In the genomic region with DNA sequence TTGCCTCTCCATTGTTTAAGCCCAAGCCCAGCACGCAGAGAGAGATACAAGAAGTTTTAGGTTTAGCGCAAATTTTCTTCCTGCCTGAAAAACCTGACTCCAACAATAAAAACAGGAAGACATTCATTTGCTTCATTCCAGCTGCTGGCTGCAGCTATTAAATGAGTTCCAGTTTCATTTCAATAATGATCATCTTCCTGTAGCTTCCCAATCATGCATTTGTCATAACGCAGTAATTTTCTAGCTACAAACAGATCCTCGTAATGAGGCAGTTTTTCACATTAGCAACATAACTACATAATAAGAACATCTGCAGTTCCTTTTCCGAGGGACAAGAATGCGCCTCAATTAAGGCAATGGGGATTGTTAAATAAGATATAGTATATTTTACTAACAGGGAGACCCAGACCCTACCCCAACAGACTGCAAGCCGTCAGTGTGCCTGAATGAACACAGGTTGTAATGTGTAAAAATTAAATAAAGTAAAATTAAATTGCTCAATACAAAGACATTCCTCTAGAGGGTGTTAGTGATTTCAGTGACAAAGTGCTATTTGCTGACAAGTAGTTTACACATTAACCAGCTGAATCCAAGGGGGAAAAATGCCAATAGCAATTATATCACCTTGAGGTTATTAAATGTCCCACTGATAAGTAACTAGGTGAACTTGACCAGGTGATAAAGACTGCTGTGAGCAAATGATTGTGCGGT, we compare ENCODE assay signal across 1 cellular context.
TF ChIP-seq lines count a peak whose summit lies in the region.

No MANE protein-coding gene starts in this region.

TF ChIP-seq in HepG2, 621 proteins besides CTCF, POLR2A, EP300 and RAD21 (continued from another document):
- TF ChIP-seq, protein P1, sequence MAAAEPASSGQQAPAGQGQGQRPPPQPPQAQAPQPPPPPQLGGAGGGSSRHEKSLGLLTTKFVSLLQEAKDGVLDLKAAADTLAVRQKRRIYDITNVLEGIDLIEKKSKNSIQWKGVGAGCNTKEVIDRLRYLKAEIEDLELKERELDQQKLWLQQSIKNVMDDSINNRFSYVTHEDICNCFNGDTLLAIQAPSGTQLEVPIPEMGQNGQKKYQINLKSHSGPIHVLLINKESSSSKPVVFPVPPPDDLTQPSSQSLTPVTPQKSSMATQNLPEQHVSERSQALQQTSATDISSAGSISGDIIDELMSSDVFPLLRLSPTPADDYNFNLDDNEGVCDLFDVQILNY (CRISPR knock-in tag; conservative IDR thresholded peaks at IDR 0.05): no peak
- peak; percentile 64; the same call in 1 of the 2 replicates for TF ChIP-seq ARID3A (IDR thresholded peaks at IDR 0.05; ENCODE audit: low read depth, low read length)
- TF ChIP-seq CEBPG (CRISPR knock-in tag; IDR thresholded peaks at IDR 0.05): peak; percentile 39; the same call in 1 of the 2 replicates
- TF ChIP-seq ZNF644 (CRISPR knock-in tag; IDR thresholded peaks at IDR 0.05; ENCODE audit: low read depth): no peak
- peak; percentile 81 for TF ChIP-seq MAFF (IDR thresholded peaks at IDR 0.05; ENCODE audit: low read depth, low read length)
- TF ChIP-seq, protein P2, sequence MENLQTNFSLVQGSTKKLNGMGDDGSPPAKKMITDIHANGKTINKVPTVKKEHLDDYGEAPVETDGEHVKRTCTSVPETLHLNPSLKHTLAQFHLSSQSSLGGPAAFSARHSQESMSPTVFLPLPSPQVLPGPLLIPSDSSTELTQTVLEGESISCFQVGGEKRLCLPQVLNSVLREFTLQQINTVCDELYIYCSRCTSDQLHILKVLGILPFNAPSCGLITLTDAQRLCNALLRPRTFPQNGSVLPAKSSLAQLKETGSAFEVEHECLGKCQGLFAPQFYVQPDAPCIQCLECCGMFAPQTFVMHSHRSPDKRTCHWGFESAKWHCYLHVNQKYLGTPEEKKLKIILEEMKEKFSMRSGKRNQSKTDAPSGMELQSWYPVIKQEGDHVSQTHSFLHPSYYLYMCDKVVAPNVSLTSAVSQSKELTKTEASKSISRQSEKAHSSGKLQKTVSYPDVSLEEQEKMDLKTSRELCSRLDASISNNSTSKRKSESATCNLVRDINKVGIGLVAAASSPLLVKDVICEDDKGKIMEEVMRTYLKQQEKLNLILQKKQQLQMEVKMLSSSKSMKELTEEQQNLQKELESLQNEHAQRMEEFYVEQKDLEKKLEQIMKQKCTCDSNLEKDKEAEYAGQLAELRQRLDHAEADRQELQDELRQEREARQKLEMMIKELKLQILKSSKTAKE (CRISPR knock-in tag; IDR thresholded peaks at IDR 0.05; ENCODE audit: borderline replicate concordance): no peak
- peak; percentile 76 for TF ChIP-seq HNF1A (IDR thresholded peaks at IDR 0.05; ENCODE audit: low read depth)
- TF ChIP-seq HNF1A (CRISPR knock-in tag; IDR thresholded peaks at IDR 0.05; ENCODE audit: borderline replicate concordance): no peak
- TF ChIP-seq FOXA3 (CRISPR knock-in tag; IDR thresholded peaks at IDR 0.05): no peak
- TF ChIP-seq, protein P3, sequence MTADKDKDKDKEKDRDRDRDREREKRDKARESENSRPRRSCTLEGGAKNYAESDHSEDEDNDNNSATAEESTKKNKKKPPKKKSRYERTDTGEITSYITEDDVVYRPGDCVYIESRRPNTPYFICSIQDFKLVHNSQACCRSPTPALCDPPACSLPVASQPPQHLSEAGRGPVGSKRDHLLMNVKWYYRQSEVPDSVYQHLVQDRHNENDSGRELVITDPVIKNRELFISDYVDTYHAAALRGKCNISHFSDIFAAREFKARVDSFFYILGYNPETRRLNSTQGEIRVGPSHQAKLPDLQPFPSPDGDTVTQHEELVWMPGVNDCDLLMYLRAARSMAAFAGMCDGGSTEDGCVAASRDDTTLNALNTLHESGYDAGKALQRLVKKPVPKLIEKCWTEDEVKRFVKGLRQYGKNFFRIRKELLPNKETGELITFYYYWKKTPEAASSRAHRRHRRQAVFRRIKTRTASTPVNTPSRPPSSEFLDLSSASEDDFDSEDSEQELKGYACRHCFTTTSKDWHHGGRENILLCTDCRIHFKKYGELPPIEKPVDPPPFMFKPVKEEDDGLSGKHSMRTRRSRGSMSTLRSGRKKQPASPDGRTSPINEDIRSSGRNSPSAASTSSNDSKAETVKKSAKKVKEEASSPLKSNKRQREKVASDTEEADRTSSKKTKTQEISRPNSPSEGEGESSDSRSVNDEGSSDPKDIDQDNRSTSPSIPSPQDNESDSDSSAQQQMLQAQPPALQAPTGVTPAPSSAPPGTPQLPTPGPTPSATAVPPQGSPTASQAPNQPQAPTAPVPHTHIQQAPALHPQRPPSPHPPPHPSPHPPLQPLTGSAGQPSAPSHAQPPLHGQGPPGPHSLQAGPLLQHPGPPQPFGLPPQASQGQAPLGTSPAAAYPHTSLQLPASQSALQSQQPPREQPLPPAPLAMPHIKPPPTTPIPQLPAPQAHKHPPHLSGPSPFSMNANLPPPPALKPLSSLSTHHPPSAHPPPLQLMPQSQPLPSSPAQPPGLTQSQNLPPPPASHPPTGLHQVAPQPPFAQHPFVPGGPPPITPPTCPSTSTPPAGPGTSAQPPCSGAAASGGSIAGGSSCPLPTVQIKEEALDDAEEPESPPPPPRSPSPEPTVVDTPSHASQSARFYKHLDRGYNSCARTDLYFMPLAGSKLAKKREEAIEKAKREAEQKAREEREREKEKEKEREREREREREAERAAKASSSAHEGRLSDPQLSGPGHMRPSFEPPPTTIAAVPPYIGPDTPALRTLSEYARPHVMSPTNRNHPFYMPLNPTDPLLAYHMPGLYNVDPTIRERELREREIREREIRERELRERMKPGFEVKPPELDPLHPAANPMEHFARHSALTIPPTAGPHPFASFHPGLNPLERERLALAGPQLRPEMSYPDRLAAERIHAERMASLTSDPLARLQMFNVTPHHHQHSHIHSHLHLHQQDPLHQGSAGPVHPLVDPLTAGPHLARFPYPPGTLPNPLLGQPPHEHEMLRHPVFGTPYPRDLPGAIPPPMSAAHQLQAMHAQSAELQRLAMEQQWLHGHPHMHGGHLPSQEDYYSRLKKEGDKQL (CRISPR knock-in tag; IDR thresholded peaks at IDR 0.05; ENCODE audit: low read depth): no peak
- TF ChIP-seq MAFK (conservative IDR thresholded peaks at IDR 0.05 in 1 of 2, IDR thresholded peaks at IDR 0.05 in 1 of 2; ENCODE audit: low read length in 2 of 2): peak; percentile 83 to 86
- TF ChIP-seq ZNF660 (CRISPR knock-in tag; IDR thresholded peaks at IDR 0.05; ENCODE audit: borderline replicate concordance, low read depth): no peak
- TF ChIP-seq, protein P4, sequence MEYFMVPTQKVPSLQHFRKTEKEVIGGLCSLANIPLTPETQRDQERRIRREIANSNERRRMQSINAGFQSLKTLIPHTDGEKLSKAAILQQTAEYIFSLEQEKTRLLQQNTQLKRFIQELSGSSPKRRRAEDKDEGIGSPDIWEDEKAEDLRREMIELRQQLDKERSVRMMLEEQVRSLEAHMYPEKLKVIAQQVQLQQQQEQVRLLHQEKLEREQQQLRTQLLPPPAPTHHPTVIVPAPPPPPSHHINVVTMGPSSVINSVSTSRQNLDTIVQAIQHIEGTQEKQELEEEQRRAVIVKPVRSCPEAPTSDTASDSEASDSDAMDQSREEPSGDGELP (IDR thresholded peaks at IDR 0.05; ENCODE audit: borderline replicate concordance, low read depth): peak; percentile 13; the same call in 1 of the 2 replicates
- TF ChIP-seq FOXK2 (IDR thresholded peaks at IDR 0.05): no peak
TF ChIP-seq in HepG2: peak in this region for 7.
